ENCODE assay signal across 23 cellular contexts in genomic region chr15:68677996-68678395, GRCh38.
DNase-seq lines count a peak whose midpoint lies in the region; ATAC-seq and TF ChIP-seq lines count a peak whose summit lies in the region.
"Had no signal": no experiment of that assay in that cellular context is flagged by ENCODE, and none has a peak within 500 bp of the region (broad histone marks: within the 10 kb centered on the region; RNA-seq: fewer than 3 reads in every experiment).

No MANE protein-coding gene starts in this region.

- peak overlapping the region; percentile 42 for H3K27ac Mint-ChIP-seq in endothelial cell (ENCODE audit: unreplicated experiment)
- peak overlapping the region; percentile 4 for H3K27ac Mint-ChIP-seq in stimulated activated naive B cell treated with anti-CD40 and anti-IgM and Interleukin-4, amounts not matched to agents 10 μg/mL and 1 μg/mL and 100 μg/mL, for 72 hours
- H3K27ac Mint-ChIP-seq in stimulated activated effector memory CD8-positive, alpha-beta T cell treated with anti-CD3 and anti-CD28 coated beads, Interleukin-12 subunit alpha, Interleukin-12 subunit beta, amount 100 ng/mL, for 72 hours = no peak overlapping the region
- H3K27ac Mint-ChIP-seq: CD4-positive, alpha-beta T cell; H9 had no signal

- H3K27me3 ChIP-seq in BLaER1 = no peaks in the 10 kb centered on the region
- H3K27me3 ChIP-seq in RWPE2 (ENCODE audit: insufficient read depth, poor library complexity, severe bottlenecking) = no peaks in the 10 kb centered on the region
- H3K27me3 ChIP-seq in spleen (replicated peaks in 1 of 7) = peaks cover 0 to 17% (median 0%) of the 10 kb centered on the region in 7 donors
- H3K27me3 ChIP-seq: MG63, SJCRH30 had no signal

- DNase-seq in RWPE2 (ENCODE audit: low spot score) (peak; percentile 68), endothelial cell (ENCODE audit: low spot score) (no peak), occipital lobe (lab: John Stamatoyannopoulos, UW) (no peak), spleen (no peak)
- no peak for DNase-seq in stimulated activated naive B cell treated with anti-CD40 and anti-IgM and Interleukin-4, amounts not matched to agents 10 μg/mL and 1 μg/mL and 100 μg/mL, for 72 hours
- DNase-seq in activated effector memory CD4-positive, alpha-beta T cell treated with Interleukin-2 at 50 U/mL for 16 hours = no peak
- no peak for DNase-seq in stimulated activated effector memory CD8-positive, alpha-beta T cell treated with anti-CD3 and anti-CD28 coated beads, Interleukin-12 subunit alpha, Interleukin-12 subunit beta, amount 100 ng/mL, for 72 hours (ENCODE audit: low spot score in 2 of 2)
- DNase-seq: CD4-positive, alpha-beta T cell; DMS53; GM23248; H9; KBM-7; MG63; NCI-H1105 treated with DMSO at 0.1 percent for 48 hours; NCI-H146; NCI-H1930; NCI-H2107; NCI-H774; NK-92 treated with Interleukin-12 subunit alpha and Interleukin-12 subunit beta, amount 100 ng/mL, for 24 hours; PC-3; SJCRH30 had no signal

- no peaks in the 10 kb centered on the region for H4K20me1 ChIP-seq in BLaER1

- intact Hi-C loops in spleen (cut with DNase I; ENCODE audit: low total_unique reads) = no loop called here

- H3K27me3 Mint-ChIP-seq in endothelial cell (ENCODE audit: unreplicated experiment) = peaks cover 2% of the 10 kb centered on the region
- H3K27me3 Mint-ChIP-seq in stimulated activated naive B cell treated with anti-CD40 and anti-IgM and Interleukin-4, amounts not matched to agents 10 μg/mL and 1 μg/mL and 100 μg/mL, for 72 hours = peaks cover 4 to 5% of the 10 kb centered on the region in 2 donors

- H3K9ac ChIP-seq in BLaER1 = no peak overlapping the region; the same call in 1 of the 2 replicates
- H3K9ac ChIP-seq: GM23248 had no signal

- H3K9me3 ChIP-seq in BLaER1 = no peaks in the 10 kb centered on the region
- H3K9me3 ChIP-seq in RWPE2 (ENCODE audit: severe bottlenecking) = no peaks in the 10 kb centered on the region
- H3K9me3 ChIP-seq in spleen = no peaks in the 10 kb centered on the region
- H3K9me3 ChIP-seq: MG63, SJCRH30 had no signal

- WGBS in spleen, 5 donors = 74 to 94% (median 84%) methylated on average over 3 of the region's 3 CpGs

- H3K27ac ChIP-seq in BLaER1 (peak overlapping the region; percentile 39), RWPE2 (ENCODE audit: poor library complexity, severe bottlenecking) (no peak overlapping the region), spleen (no peak overlapping the region)
- H3K27ac ChIP-seq: GM23248, SJCRH30 had no signal

- no peaks in the 10 kb centered on the region for H3K36me3 Mint-ChIP-seq in endothelial cell (ENCODE audit: low read depth, unreplicated experiment)
- H3K36me3 Mint-ChIP-seq in stimulated activated naive B cell treated with anti-CD40 and anti-IgM and Interleukin-4, amounts not matched to agents 10 μg/mL and 1 μg/mL and 100 μg/mL, for 72 hours = no peaks in the 10 kb centered on the region
- H3K36me3 Mint-ChIP-seq in stimulated activated effector memory CD8-positive, alpha-beta T cell treated with anti-CD3 and anti-CD28 coated beads, Interleukin-12 subunit alpha, Interleukin-12 subunit beta, amount 100 ng/mL, for 72 hours = no peaks in the 10 kb centered on the region

- H3K4me2 ChIP-seq in BLaER1 = peak overlapping the region; percentile 47

- peaks cover 25% of the 10 kb centered on the region for H3K4me1 Mint-ChIP-seq in endothelial cell (ENCODE audit: unreplicated experiment)
- H3K4me1 Mint-ChIP-seq in stimulated activated naive B cell treated with anti-CD40 and anti-IgM and Interleukin-4, amounts not matched to agents 10 μg/mL and 1 μg/mL and 100 μg/mL, for 72 hours = peaks cover 14 to 23% of the 10 kb centered on the region in 2 donors
- H3K4me1 Mint-ChIP-seq in stimulated activated effector memory CD8-positive, alpha-beta T cell treated with anti-CD3 and anti-CD28 coated beads, Interleukin-12 subunit alpha, Interleukin-12 subunit beta, amount 100 ng/mL, for 72 hours = peaks cover 6% of the 10 kb centered on the region

- H3K36me3 ChIP-seq in BLaER1 (no peaks in the 10 kb centered on the region), RWPE2 (ENCODE audit: low read depth) (no peaks in the 10 kb centered on the region), spleen (no peaks in the 10 kb centered on the region)
- H3K36me3 ChIP-seq: MG63, SJCRH30 had no signal

- no peak for TF ChIP-seq POLR2A in spleen (IDR thresholded peaks at IDR 0.05)

- no peak overlapping the region for H3K4me3 ChIP-seq in BLaER1
- no peak overlapping the region for H3K4me3 ChIP-seq in RWPE2 (ENCODE audit: severe bottlenecking)
- H3K4me3 ChIP-seq in spleen = no peak overlapping the region
- H3K4me3 ChIP-seq: GM23248, MG63, SJCRH30 had no signal

- no peak for ATAC-seq in RWPE2 (ENCODE audit: low read depth)
- ATAC-seq in stimulated activated naive B cell treated with anti-CD40 and anti-IgM and Interleukin-4, amounts not matched to agents 10 μg/mL and 1 μg/mL and 100 μg/mL, for 72 hours (replicated peaks) = no peak
- no peak for ATAC-seq in stimulated activated effector memory CD8-positive, alpha-beta T cell treated with anti-CD3 and anti-CD28 coated beads, Interleukin-12 subunit alpha, Interleukin-12 subunit beta, amount 100 ng/mL, for 72 hours
- ATAC-seq: PC-3, Right ventricle myocardium inferior had no signal

- no peaks in the 10 kb centered on the region for H3K9me3 Mint-ChIP-seq in endothelial cell (ENCODE audit: unreplicated experiment)
- no peaks in the 10 kb centered on the region for H3K9me3 Mint-ChIP-seq in stimulated activated naive B cell treated with anti-CD40 and anti-IgM and Interleukin-4, amounts not matched to agents 10 μg/mL and 1 μg/mL and 100 μg/mL, for 72 hours
- H3K9me3 Mint-ChIP-seq in stimulated activated effector memory CD8-positive, alpha-beta T cell treated with anti-CD3 and anti-CD28 coated beads, Interleukin-12 subunit alpha, Interleukin-12 subunit beta, amount 100 ng/mL, for 72 hours = no peaks in the 10 kb centered on the region
- H3K9me3 Mint-ChIP-seq: CD4-positive, alpha-beta T cell; H9 had no signal

- H3K4me3 Mint-ChIP-seq in endothelial cell (ENCODE audit: unreplicated experiment) = no peak overlapping the region
- no peak overlapping the region for H3K4me3 Mint-ChIP-seq in stimulated activated naive B cell treated with anti-CD40 and anti-IgM and Interleukin-4, amounts not matched to agents 10 μg/mL and 1 μg/mL and 100 μg/mL, for 72 hours
- H3K4me3 Mint-ChIP-seq in stimulated activated effector memory CD8-positive, alpha-beta T cell treated with anti-CD3 and anti-CD28 coated beads, Interleukin-12 subunit alpha, Interleukin-12 subunit beta, amount 100 ng/mL, for 72 hours = no peak overlapping the region
- H3K4me3 Mint-ChIP-seq: CD4-positive, alpha-beta T cell; H9 had no signal

- no peak for TF ChIP-seq CTCF in RWPE2 (IDR thresholded peaks at IDR 0.05; ENCODE audit: poor library complexity, severe bottlenecking)
- TF ChIP-seq CTCF in endothelial cell (IDR thresholded peaks at IDR 0.05; ENCODE audit: unreplicated experiment) = no peak
- TF ChIP-seq CTCF in spleen (IDR thresholded peaks at IDR 0.05 in 8 of 11, conservative IDR thresholded peaks at IDR 0.05 in 3 of 11) = no peak

- H3K4me1 ChIP-seq in BLaER1 (peaks cover 94% of the 10 kb centered on the region), RWPE2 (ENCODE audit: insufficient read depth, poor library complexity, severe bottlenecking) (peaks cover 2% of the 10 kb centered on the region), spleen (peaks cover 13 to 28% (median 20%) of the 10 kb centered on the region in 6 donors)
